Comparison of ENCODE assay signal across 9 cellular contexts in genomic region chr2:45008296-45009129, GRCh38. TPM values are rescaled to one million over a fixed set of nuclear protein-coding genes. Genes with fewer than 3 reads are reported as not detected.
DNase-seq lines count a peak whose midpoint lies in the region; ATAC-seq lines count a peak whose summit lies in the region.
"Had no signal": no experiment of that assay in that cellular context is flagged by ENCODE, and none has a peak within 500 bp of the region (broad histone marks: within the 10 kb centered on the region; RNA-seq: fewer than 3 reads in every experiment).

No MANE protein-coding gene starts in this region.

- ATAC-seq in GM21576 (IDR thresholded peaks at IDR 0.05; ENCODE audit: unreplicated experiment): no peak
- no peak for ATAC-seq in GM18502 (IDR thresholded peaks at IDR 0.05; ENCODE audit: poor library complexity, unreplicated experiment)

- intact Hi-C loops in posterior vena cava (cut with DNase I): no loop called here

- DNase-seq in NCI-H524 (lab: John Stamatoyannopoulos, UW) (peak; percentile 11 to 66), NCI-H524 treated with DMSO at 0.1 percent for 48 hours (lab: John Stamatoyannopoulos, UW) (no peak), SW480 (ENCODE audit: low spot score) (peak; percentile 22), fibroblast of peridontal ligament (ENCODE audit: extremely low read depth) (peak; percentile 22), posterior vena cava (ENCODE audit: low spot score) (peak; percentile 85), Ammon's horn (ENCODE audit: low spot score) (no peak)
- DNase-seq: DND-41 had no signal

RNA-seq across cellular contexts. Expression of gene SIX2, which starts 0.7 kb away (rescaled TPM):
- 1 to 10 TPM in 1 of 2 donors, under 1 TPM in 1; 0.33 to 1.3 TPM for total RNA-seq in posterior vena cava

Comparison
In these comparisons a context has a peak if more than half of its experiments do, and no peak if none do; other contexts are left out.
1. DNase-seq: peak in NCI-H524 (2 of 2), SW480 (single experiment), fibroblast of peridontal ligament (single experiment) and posterior vena cava (single experiment); none in NCI-H524 treated with DMSO at 0.1 percent for 48 hours (single experiment) and Ammon's horn (single experiment).